ENCODE assay signal across 9 cellular contexts in genomic region chr2:203149194-203149593, GRCh38.
"Had no signal": no experiment of that assay in that cellular context is flagged by ENCODE, and none has a peak within 500 bp of the region (broad histone marks: within the 10 kb centered on the region; RNA-seq: fewer than 3 reads in every experiment).

No MANE protein-coding gene starts in this region.

- H3K4me3 Mint-ChIP-seq: HFFc6 had no signal

- H3K27ac Mint-ChIP-seq: HFFc6 had no signal

- FAIRE-seq: K562 had no signal

- H3K4me1 ChIP-seq: HAP-1 had no signal

- H3K36me3 ChIP-seq: HAP-1 had no signal

- H3K9me3 ChIP-seq: HAP-1 had no signal

- ATAC-seq: HCT116, K562 had no signal

- H3K9me3 Mint-ChIP-seq: HFFc6 had no signal

- H3K4me3 ChIP-seq: GM23248, HAP-1, K562 had no signal

- DNase-seq: GM23248, GOT3, H7, HFFc6, IMR-90 had no signal

- H3K27ac ChIP-seq: GM23248, HL-60 had no signal
